2 cellular contexts compared by ENCODE assay signal in genomic region chr1:40309374-40310128, GRCh38.
TF ChIP-seq lines count a peak whose summit lies in the region.

No MANE protein-coding gene starts in this region.

TF ChIP-seq in Ishikawa, 13 proteins besides CTCF, POLR2A, EP300 and RAD21:
- TF ChIP-seq REST (IDR thresholded peaks at IDR 0.05; ENCODE audit: low read depth): no peak
- TF ChIP-seq CREB1 (IDR thresholded peaks at IDR 0.05; ENCODE audit: low read depth): no peak
- TF ChIP-seq USF1 (IDR thresholded peaks at IDR 0.05): peak; percentile 23; the same call in 1 of the 2 replicates
- peak; percentile 90 for TF ChIP-seq TCF12 (IDR thresholded peaks at IDR 0.05; ENCODE audit: low read depth)
- TF ChIP-seq FOXM1 (IDR thresholded peaks at IDR 0.05; ENCODE audit: borderline replicate concordance, low read depth): peak; percentile 58; the same call in 1 of the 2 replicates
- TF ChIP-seq NFIC (IDR thresholded peaks at IDR 0.05): peak; percentile 98
- no peak for TF ChIP-seq ZBTB7A (IDR thresholded peaks at IDR 0.05; ENCODE audit: low read depth)
- peak; percentile 94 for TF ChIP-seq TEAD4 (IDR thresholded peaks at IDR 0.05)
- TF ChIP-seq EGR1 (IDR thresholded peaks at IDR 0.05): no peak
- TF ChIP-seq YY1 (IDR thresholded peaks at IDR 0.05; ENCODE audit: low read depth): 0 out of 2 replicates have a peak, but pooled peaks have one; percentile 7
- TF ChIP-seq CEBPB (IDR thresholded peaks at IDR 0.05): no peak; the same call in 1 of the 2 replicates
- no peak for TF ChIP-seq TAF1 (IDR thresholded peaks at IDR 0.05; ENCODE audit: low read depth)
- peak; percentile 70 for TF ChIP-seq MAX (IDR thresholded peaks at IDR 0.05)

TF ChIP-seq in GM12878, 131 proteins besides CTCF, POLR2A, EP300 and RAD21 (continued from another document):
- TF ChIP-seq SPI1 (IDR thresholded peaks at IDR 0.05; ENCODE audit: borderline replicate concordance, insufficient read depth, low read depth, low read length) (no peak), HDGF (IDR thresholded peaks at IDR 0.05) (peak; percentile 90), RCOR1 (conservative IDR thresholded peaks at IDR 0.05; ENCODE audit: low read depth, low read length) (no peak)
